6 cellular contexts compared by ENCODE assay signal in genomic region chr19:18278521-18279265, GRCh38. TPM values are rescaled to one million over a fixed set of nuclear protein-coding genes. Genes with fewer than 3 reads are reported as not detected.
DNase-seq lines count a peak whose midpoint lies in the region; ATAC-seq lines count a peak whose summit lies in the region.

No MANE protein-coding gene starts in this region.

- H3K36me3 Mint-ChIP-seq in IgD-negative memory B cell = peaks cover 6% of the 10 kb centered on the region
- peaks cover 4% of the 10 kb centered on the region for H3K36me3 Mint-ChIP-seq in activated naive CD4-positive, alpha-beta T cell treated with anti-CD3 and anti-CD28 coated beads, Interleukin-2, amount 50 U/mL, for 24 hours
- peaks cover 16% of the 10 kb centered on the region for H3K36me3 Mint-ChIP-seq in memory B cell

- H3K27ac Mint-ChIP-seq in IgD-negative memory B cell = peak overlapping the region; percentile 98 to 100 (median 100)
- peak overlapping the region; percentile 98 for H3K27ac Mint-ChIP-seq in activated naive CD4-positive, alpha-beta T cell treated with anti-CD3 and anti-CD28 coated beads, Interleukin-2, amount 50 U/mL, for 24 hours
- peak overlapping the region; percentile 98 for H3K27ac Mint-ChIP-seq in memory B cell

- ATAC-seq in memory B cell (ENCODE audit: low read depth) (no peak), HG03565 (IDR thresholded peaks at IDR 0.05; ENCODE audit: unreplicated experiment) (no peak)

- H3K9me3 Mint-ChIP-seq in IgD-negative memory B cell (peaks cover 0 to 2% (median 0%) of the 10 kb centered on the region in 3 donors), memory B cell (no peaks in the 10 kb centered on the region)
- no peaks in the 10 kb centered on the region for H3K9me3 Mint-ChIP-seq in activated naive CD4-positive, alpha-beta T cell treated with anti-CD3 and anti-CD28 coated beads, Interleukin-2, amount 50 U/mL, for 24 hours

- H3K4me1 Mint-ChIP-seq in IgD-negative memory B cell (peaks cover 21 to 27% (median 22%) of the 10 kb centered on the region in 3 donors), memory B cell (peaks cover 40% of the 10 kb centered on the region)
- peaks cover 53% of the 10 kb centered on the region for H3K4me1 Mint-ChIP-seq in activated naive CD4-positive, alpha-beta T cell treated with anti-CD3 and anti-CD28 coated beads, Interleukin-2, amount 50 U/mL, for 24 hours

- H3K27me3 Mint-ChIP-seq in IgD-negative memory B cell = no peaks in the 10 kb centered on the region
- H3K27me3 Mint-ChIP-seq in activated naive CD4-positive, alpha-beta T cell treated with anti-CD3 and anti-CD28 coated beads, Interleukin-2, amount 50 U/mL, for 24 hours = no peaks in the 10 kb centered on the region
- no peaks in the 10 kb centered on the region for H3K27me3 Mint-ChIP-seq in memory B cell

- H3K4me3 Mint-ChIP-seq in IgD-negative memory B cell (peak overlapping the region; percentile 96 to 99 (median 98)), memory B cell (peak overlapping the region; percentile 97)
- peak overlapping the region; percentile 93 for H3K4me3 Mint-ChIP-seq in activated naive CD4-positive, alpha-beta T cell treated with anti-CD3 and anti-CD28 coated beads, Interleukin-2, amount 50 U/mL, for 24 hours

- DNase-seq in memory B cell (ENCODE audit: low spot score in 2 of 2) = peak in 1 of 2 donors; percentile 66
- DNase-seq in OCI-M2 (lab: John Stamatoyannopoulos, UW; ENCODE audit: unreplicated experiment) = no peak
- no peak for DNase-seq in NCI-H526 (lab: John Stamatoyannopoulos, UW)

RNA-seq across cellular contexts. Expression of gene JUND, which starts 2.7 kb away (rescaled TPM):
- polyA plus RNA-seq in IgD-negative memory B cell = 164 TPM

RNA-seq across cellular contexts. Expression of gene IQCN, which starts 4.4 kb away (rescaled TPM):
- polyA plus RNA-seq in IgD-negative memory B cell = 1.4 TPM

RNA-seq across cellular contexts. Expression of gene LSM4, which starts 44.2 kb away (rescaled TPM):
- 137 TPM for polyA plus RNA-seq in IgD-negative memory B cell

RNA-seq across cellular contexts. Expression of gene PDE4C, which starts 52.5 kb away (rescaled TPM):
- not detected for polyA plus RNA-seq in IgD-negative memory B cell
